20 cellular contexts compared by ENCODE assay signal in the genomic region with DNA sequence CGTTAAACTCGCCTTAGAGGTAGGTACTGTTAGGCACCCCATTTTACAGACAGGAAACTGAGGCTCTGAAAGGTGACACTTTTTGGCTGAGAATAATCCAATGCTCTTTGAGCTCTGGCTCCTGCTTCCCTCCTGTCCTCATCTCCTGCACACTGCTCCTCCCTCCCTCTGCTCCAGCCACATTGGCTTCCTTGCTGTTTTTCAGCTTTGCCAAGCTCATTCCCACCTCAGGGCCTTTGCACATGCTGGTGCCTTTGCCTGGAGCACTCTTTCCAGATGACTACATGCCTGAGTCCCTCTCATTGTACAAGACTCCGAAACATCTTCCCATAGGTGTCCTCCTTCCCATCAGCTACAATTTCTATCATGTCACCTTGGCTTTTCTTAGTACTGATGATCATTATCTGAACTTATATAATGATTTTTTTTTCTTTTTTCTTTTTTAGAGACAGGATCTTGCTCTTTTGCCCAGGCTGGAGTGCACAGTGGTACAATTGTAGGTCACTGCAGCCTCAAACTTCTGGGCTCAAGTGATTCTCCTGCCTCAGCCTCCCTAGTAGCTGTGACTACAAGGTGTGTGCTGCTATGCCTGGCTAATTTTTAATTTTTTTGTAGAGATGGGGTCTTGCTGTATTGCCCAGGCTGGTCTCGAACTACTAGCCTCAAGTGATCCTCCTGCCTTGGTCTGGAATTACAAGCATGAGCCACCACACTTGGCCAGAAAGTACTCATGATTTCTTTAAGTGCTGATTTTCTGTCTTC. TPM values are rescaled to one million over a fixed set of nuclear protein-coding genes. Genes with fewer than 3 reads are reported as not detected.
A peak's percentile ranks its signal among the peaks of the same experiment; 100 is the strongest.
DNase-seq lines count a peak whose midpoint lies in the region; ATAC-seq and TF ChIP-seq lines count a peak whose summit lies in the region.
"Had no signal": no experiment of that assay in that cellular context is flagged by ENCODE, and none has a peak within 500 bp of the region (broad histone marks: within the 10 kb centered on the region; RNA-seq: fewer than 3 reads in every experiment).

No MANE protein-coding gene starts in this region.

- CTCF ChIA-PET in HEK293 (lab: Yijun Ruan, JAX) = interaction anchor here (0.7 to 4.9 kb wide), 6 partner anchors 13 to 618 kb away, joined by 3 to 66 read pairs (median 4); no protein-coding TSS in a partner anchor
- CTCF ChIA-PET in WTC11 (lab: Charles Lee) = interaction anchor here (0.7 to 2.7 kb wide), 3 partner anchors 14 to 113 kb away, joined by 3 to 11 read pairs (median 3); no protein-coding TSS in a partner anchor

- H3K27ac Mint-ChIP-seq in WTC11 = no peak overlapping the region
- no peak overlapping the region for H3K27ac Mint-ChIP-seq in endothelial cell (ENCODE audit: unreplicated experiment)
- H3K27ac Mint-ChIP-seq in effector memory CD8-positive, alpha-beta T cell = no peak overlapping the region
- H3K27ac Mint-ChIP-seq: CD14-positive monocyte; CD4-positive, alpha-beta memory T cell; HFFc6 had no signal

- no peak overlapping the region for H3K18ac ChIP-seq in trophoblast cell (ENCODE audit: low read length)

- H3K23ac ChIP-seq in trophoblast cell (ENCODE audit: low read length) = no peak overlapping the region

- H3K4me2 ChIP-seq in trophoblast cell (ENCODE audit: low read length) = no peak overlapping the region
- H3K4me2 ChIP-seq: BLaER1 had no signal

- H3K4me3 ChIP-seq in HEK293 (ENCODE audit: low read depth, low read length) = no peak overlapping the region
- H3K4me3 ChIP-seq in trophoblast cell (ENCODE audit: low read depth, low read length) = no peak overlapping the region
- H3K4me3 ChIP-seq: BLaER1, GM23248 had no signal

- H3K36me3 Mint-ChIP-seq in WTC11 (peaks cover 48% of the 10 kb centered on the region), endothelial cell (ENCODE audit: low read depth, unreplicated experiment) (peaks cover 17% of the 10 kb centered on the region)
- no peaks in the 10 kb centered on the region for H3K36me3 Mint-ChIP-seq in effector memory CD8-positive, alpha-beta T cell (ENCODE audit: insufficient read depth)
- H3K36me3 Mint-ChIP-seq: CD14-positive monocyte; CD4-positive, alpha-beta memory T cell had no signal

- no peaks in the 10 kb centered on the region for H3K9me3 ChIP-seq in HEK293 (ENCODE audit: control insufficient read depth, insufficient read depth, low read depth, low read length)
- no peaks in the 10 kb centered on the region for H3K9me3 ChIP-seq in trophoblast cell (ENCODE audit: insufficient read depth, low read depth, low read length)
- H3K9me3 ChIP-seq: BLaER1 had no signal

- peaks cover 4% of the 10 kb centered on the region for H3K79me1 ChIP-seq in trophoblast cell (ENCODE audit: low read length)

- no peak overlapping the region for H3K9ac ChIP-seq in trophoblast cell (ENCODE audit: low read length)
- H3K9ac ChIP-seq: BLaER1, GM23248 had no signal

- no peak overlapping the region for H2AK5ac ChIP-seq in trophoblast cell (ENCODE audit: low read length)

- H3K27me3 ChIP-seq in trophoblast cell (ENCODE audit: insufficient read depth, low read length) = no peaks in the 10 kb centered on the region
- H3K27me3 ChIP-seq: BLaER1 had no signal

- H4K91ac ChIP-seq in trophoblast cell (ENCODE audit: low read depth, low read length) = no peak overlapping the region

- H2BK120ac ChIP-seq in trophoblast cell (ENCODE audit: insufficient read depth, low read length, poor library complexity) = no peak overlapping the region

- H3K14ac ChIP-seq in trophoblast cell (ENCODE audit: low read length) = no peak overlapping the region

- H3K9me3 Mint-ChIP-seq in WTC11 (no peaks in the 10 kb centered on the region), endothelial cell (ENCODE audit: unreplicated experiment) (no peaks in the 10 kb centered on the region)
- no peaks in the 10 kb centered on the region for H3K9me3 Mint-ChIP-seq in effector memory CD8-positive, alpha-beta T cell
- H3K9me3 Mint-ChIP-seq: CD4-positive, alpha-beta memory T cell; HFFc6 had no signal

- H2AFZ ChIP-seq in trophoblast cell (ENCODE audit: insufficient read depth, low read length, poor library complexity) = no peak overlapping the region
- H2AFZ ChIP-seq: GM23248 had no signal

- no peak overlapping the region for H3K4me3 Mint-ChIP-seq in WTC11
- peak overlapping the region; percentile 57 for H3K4me3 Mint-ChIP-seq in endothelial cell (ENCODE audit: unreplicated experiment)
- no peak overlapping the region for H3K4me3 Mint-ChIP-seq in effector memory CD8-positive, alpha-beta T cell
- H3K4me3 Mint-ChIP-seq: CD4-positive, alpha-beta memory T cell; HFFc6 had no signal

- no peak for TF ChIP-seq CTCF in HEK293 (tag by site-specific recombination; IDR thresholded peaks at IDR 0.05)
- TF ChIP-seq CTCF in WTC11 (IDR thresholded peaks at IDR 0.05) = no peak
- no peak for TF ChIP-seq CTCF in endothelial cell (IDR thresholded peaks at IDR 0.05; ENCODE audit: unreplicated experiment)

- H3K27me3 Mint-ChIP-seq in WTC11 (ENCODE audit: low read depth) (no peaks in the 10 kb centered on the region), endothelial cell (ENCODE audit: unreplicated experiment) (peaks cover 7% of the 10 kb centered on the region)
- peaks cover 31 to 69% of the 10 kb centered on the region in 2 donors for H3K27me3 Mint-ChIP-seq in effector memory CD8-positive, alpha-beta T cell

- POLR2A ChIA-PET in HEK293 (lab: Yijun Ruan, JAX) (interaction anchor here (0.5 to 0.6 kb wide), 3 partner anchors 34 to 306 kb away, joined by 3 to 7 read pairs (median 3); no protein-coding TSS in a partner anchor), WTC11 (lab: Charles Lee) (no interaction called here)

- ATAC-seq in WTC11 (no peak), HG03039 (IDR thresholded peaks at IDR 0.05; ENCODE audit: unreplicated experiment) (no peak)
- ATAC-seq in effector memory CD8-positive, alpha-beta T cell (replicated peaks) = no peak

- H2BK5ac ChIP-seq in trophoblast cell (ENCODE audit: low read depth, low read length, poor library complexity) = no peak overlapping the region

- H3K27ac ChIP-seq in HEK293 (ENCODE audit: extremely low read depth, low read depth, low read length) (no peak overlapping the region), trophoblast cell (ENCODE audit: low read depth, low read length) (no peak overlapping the region)
- H3K27ac ChIP-seq: BLaER1, GM23248 had no signal

- no peak overlapping the region for H3K4ac ChIP-seq in trophoblast cell (ENCODE audit: low read depth, low read length)

- H3K4me1 ChIP-seq in HEK293 (ENCODE audit: control insufficient read depth, insufficient read depth, low read length) = no peaks in the 10 kb centered on the region
- peaks cover 6 to 11% of the 10 kb centered on the region in 2 experiments for H3K4me1 ChIP-seq in trophoblast cell (ENCODE audit: control insufficient read depth in 1 of 2, insufficient read depth in 2 of 2, low read length in 2 of 2)
- H3K4me1 ChIP-seq: BLaER1 had no signal

- H4K12ac ChIP-seq in trophoblast cell (ENCODE audit: low read depth, low read length) = no peak overlapping the region

- H3K36me3 ChIP-seq in HEK293 (ENCODE audit: control insufficient read depth in 2 of 2, insufficient read depth in 1 of 2, low read length in 2 of 2) = peaks cover 42 to 85% of the 10 kb centered on the region in 2 experiments
- H3K36me3 ChIP-seq in trophoblast cell (ENCODE audit: control insufficient read depth in 1 of 2, insufficient read depth in 2 of 2, low read length in 2 of 2) = peaks cover 13 to 23% of the 10 kb centered on the region in 2 experiments
- H3K36me3 ChIP-seq: BLaER1 had no signal

- WGBS in trophoblast cell (ENCODE audit: extremely low coverage, insufficient coverage, insufficient read length) = no CpG with 5 or more reads among the region's 4 CpGs

- H4K8ac ChIP-seq in trophoblast cell (ENCODE audit: low read depth, low read length) = no peak overlapping the region

- DNase-seq in WTC11 (ENCODE audit: low spot score) = no peak
- DNase-seq in endothelial cell (ENCODE audit: low spot score) = no peak
- peak; percentile 93 to 96 for DNase-seq in trophoblast cell
- DNase-seq in effector memory CD8-positive, alpha-beta T cell = no peak
- no peak for DNase-seq in NCI-H510A treated with DMSO at 0.1 percent for 48 hours (lab: John Stamatoyannopoulos, UW)
- DNase-seq: 8988T; CD4-positive, alpha-beta memory T cell; DMS153; DMS79; GDM1; GM23248; HCEC 1CT; HFFc6 had no signal

- H3K79me2 ChIP-seq in trophoblast cell (ENCODE audit: control insufficient read depth, insufficient read depth, low read length, poor library complexity) = no peaks in the 10 kb centered on the region

- no peak overlapping the region for H2BK12ac ChIP-seq in trophoblast cell (ENCODE audit: low read length)

- H3K4me1 Mint-ChIP-seq in WTC11 (peaks cover 6% of the 10 kb centered on the region), endothelial cell (ENCODE audit: unreplicated experiment) (peaks cover 8% of the 10 kb centered on the region)
- H3K4me1 Mint-ChIP-seq in effector memory CD8-positive, alpha-beta T cell (ENCODE audit: low read depth in 2 of 2) = no peaks in the 10 kb centered on the region

TF ChIP-seq in HEK293, 187 proteins besides CTCF, POLR2A, EP300 and RAD21:
- no peak for TF ChIP-seq IKZF3 (tag by site-specific recombination; IDR thresholded peaks at IDR 0.05)
- TF ChIP-seq ZNF121 (tag by site-specific recombination; IDR thresholded peaks at IDR 0.05) = peak; percentile 98
- TF ChIP-seq ZNF623 (tag by site-specific recombination; IDR thresholded peaks at IDR 0.05) = peak; percentile 98
TF ChIP-seq in HEK293: peak in this region for 2.

TF ChIP-seq in WTC11, 78 proteins besides CTCF, POLR2A, EP300 and RAD21:
- TF ChIP-seq NR1H2 (CRISPR knock-in tag; IDR thresholded peaks at IDR 0.05) = no peak
- TF ChIP-seq ZNF121 (CRISPR knock-in tag; IDR thresholded peaks at IDR 0.05) = peak; percentile 24; the same call in 1 of the 2 replicates

RNA-seq across cellular contexts. Expression of a gene that starts 15.2 kb away (rescaled TPM):
- total RNA-seq in WTC11 (2021) (64.5 to 71.9 TPM (median 71.5 TPM) in 3 replicates), endothelial cell (ENCODE audit: unreplicated experiment) (27.6 TPM)
- polyA plus RNA-seq in trophoblast cell (2013) = 6.1 and 6.8 TPM in 2 replicates
- total RNA-seq: CD4-positive, alpha-beta memory T cell; GM23248; HFFc6 had no signal
- polyA plus RNA-seq: AG04450; CD14-positive monocyte; CD4-positive, alpha-beta memory T cell; GM23248 had no signal

RNA-seq across cellular contexts. Expression of a gene that starts 26.2 kb away (rescaled TPM):
- total RNA-seq in WTC11 (2021) (0.92 to 1.8 TPM (median 1.4 TPM) in 3 replicates), endothelial cell (ENCODE audit: unreplicated experiment) (not detected)
- polyA plus RNA-seq in trophoblast cell (2013) = not detected in 2 replicates
- total RNA-seq: A673; CD4-positive, alpha-beta memory T cell; Daoy; GM23248; HFFc6 had no signal
- polyA plus RNA-seq: CD14-positive monocyte, GM23248 had no signal

RNA-seq across cellular contexts. Expression of a gene that starts 51.6 kb away (rescaled TPM):
- total RNA-seq in WTC11 (2021) (2.1 to 4.3 TPM (median 2.8 TPM) in 3 replicates), endothelial cell (ENCODE audit: unreplicated experiment) (1.8 TPM)
- polyA plus RNA-seq in trophoblast cell (2013) = 3.2 and 4.4 TPM in 2 replicates
- total RNA-seq: GM23248 had no signal

Comparison
In these comparisons a context has a peak if more than half of its experiments do, and no peak if none do; other contexts are left out.
1. DNase-seq: peak in trophoblast cell (2 of 2); none in WTC11 (single experiment), endothelial cell (single experiment), effector memory CD8-positive, alpha-beta T cell (0 of 3) and NCI-H510A treated with DMSO at 0.1 percent for 48 hours (single experiment).